8 cellular contexts compared by ENCODE assay signal in the genomic region with DNA sequence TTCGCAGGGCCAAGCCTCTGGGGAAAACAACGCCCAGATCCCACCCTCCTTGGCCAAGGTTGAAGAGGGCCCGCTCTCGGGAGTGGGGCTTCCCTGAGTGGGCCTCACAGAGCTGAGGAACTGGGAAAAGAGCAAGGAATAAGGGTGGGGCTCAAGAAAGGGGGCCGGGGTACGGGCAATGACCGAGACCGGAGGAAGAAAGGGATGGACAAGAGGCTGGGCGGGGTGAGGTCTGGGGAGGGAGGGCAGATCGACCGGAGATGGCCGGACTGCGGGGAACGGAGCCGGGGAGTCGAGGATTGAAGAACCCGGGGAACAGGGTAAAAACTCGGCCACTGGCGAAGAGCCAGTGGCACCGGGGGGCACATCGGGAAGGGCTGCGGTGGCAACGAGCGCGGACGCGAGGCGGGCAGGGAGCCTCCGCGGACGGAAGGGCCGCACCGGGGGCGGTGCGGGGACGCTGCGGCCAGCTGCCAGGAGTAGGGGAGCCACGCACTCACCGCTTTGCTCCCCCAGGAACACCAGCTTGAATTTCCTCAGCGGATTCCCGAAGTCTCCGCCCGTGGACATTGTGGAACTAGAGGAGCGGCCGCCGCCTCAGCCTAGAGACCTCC. TPM values are rescaled to one million over a fixed set of nuclear protein-coding genes. Genes with fewer than 3 reads are reported as not detected.
A peak's percentile ranks its signal among the peaks of the same experiment; 100 is the strongest.
DNase-seq lines count a peak whose midpoint lies in the region; ATAC-seq, FAIRE-seq and TF ChIP-seq lines count a peak whose summit lies in the region.

No MANE protein-coding gene starts in this region.

- DNase-seq in COLO829 (ENCODE audit: low spot score) (peak; percentile 25), activated gamma-delta T cell (lab: John Stamatoyannopoulos, UW) (peak; percentile 29), glomerular visceral epithelial cell (ENCODE audit: extremely low spot score) (peak; percentile 31), omental fat pad (ENCODE audit: low spot score) (no peak), NCI-H2081 treated with DMSO at 0.1 percent for 48 hours (lab: John Stamatoyannopoulos, UW) (no peak), D721Med (ENCODE audit: insufficient read length, low spot score) (no peak)

- no peak for TF ChIP-seq CTCF in omental fat pad (IDR thresholded peaks at IDR 0.05)
- no peak for TF ChIP-seq CTCF in D721Med (IDR thresholded peaks at IDR 0.05; ENCODE audit: insufficient read depth, missing control alignments)

- H3K36me3 ChIP-seq in KOPT-K1 (ENCODE audit: insufficient read depth, low read length): no peaks in the 10 kb centered on the region

- no peak for FAIRE-seq in D721Med (lab: Jason Lieb, UNC)

- peak overlapping the region; percentile 78 for H3K27ac ChIP-seq in KOPT-K1 (ENCODE audit: low read depth, low read length, poor library complexity, severe bottlenecking)

- ATAC-seq in GM21447 (IDR thresholded peaks at IDR 0.05; ENCODE audit: unreplicated experiment) (peak; percentile 1), omental fat pad (ENCODE audit: low FRiP score) (peak; percentile 34)

- H3K9me3 ChIP-seq in KOPT-K1 (ENCODE audit: insufficient read depth, low read length, poor library complexity, severe bottlenecking): no peaks in the 10 kb centered on the region

RNA-seq across cellular contexts. Expression of a gene that starts 0.7 kb away (rescaled TPM):
- 100 to 1,000 TPM; 107 to 145 (median 118) TPM for total RNA-seq in omental fat pad

RNA-seq across cellular contexts. Expression of a gene that starts 27.5 kb away (rescaled TPM):
- 10 to 100 TPM; 10.7 to 19.8 (median 12.3) TPM for total RNA-seq in omental fat pad

Comparison
In these comparisons a context has a peak if more than half of its experiments do, and no peak if none do; other contexts are left out.
1. DNase-seq: peak in COLO829 (single experiment), activated gamma-delta T cell (single experiment) and glomerular visceral epithelial cell (single experiment); none in omental fat pad (single experiment), NCI-H2081 treated with DMSO at 0.1 percent for 48 hours (single experiment) and D721Med (single experiment).